In genomic region chr1:2863149-2863963, GRCh38 we compare ENCODE assay signal across 16 cellular contexts.
DNase-seq lines count a peak whose midpoint lies in the region; ATAC-seq and TF ChIP-seq lines count a peak whose summit lies in the region.
"Had no signal": no experiment of that assay in that cellular context is flagged by ENCODE, and none has a peak within 500 bp of the region (broad histone marks: within the 10 kb centered on the region; RNA-seq: fewer than 3 reads in every experiment).

No MANE protein-coding gene starts in this region.

- no peak overlapping the region for H3K4me3 ChIP-seq in right atrium auricular region
- H3K4me3 ChIP-seq in BLaER1: peak overlapping the region; percentile 18; the same call in 1 of the 2 replicates
- no peak overlapping the region for H3K4me3 ChIP-seq in lower lobe of right lung
- no peak overlapping the region for H3K4me3 ChIP-seq in Peyer's patch
- no peak overlapping the region for H3K4me3 ChIP-seq in lower leg skin (ENCODE audit: low read depth, poor library complexity, severe bottlenecking)
- H3K4me3 ChIP-seq: GM12878, GM23248 had no signal

- intact Hi-C loops in Right ventricle myocardium inferior (cut with DNase I) (no loop called here), lower lobe of right lung (cut with DNase I) (no loop called here), lower leg skin (cut with DNase I; ENCODE audit: low total_unique reads) (no loop called here)

- 34 to 48% methylated on average over 20 of the region's 24 CpGs for WGBS in lower leg skin, 2 donors

- TF ChIP-seq CTCF in right atrium auricular region (IDR thresholded peaks at IDR 0.05) (no peak), lower lobe of right lung (IDR thresholded peaks at IDR 0.05) (no peak), Peyer's patch (IDR thresholded peaks at IDR 0.05) (no peak), lower leg skin (IDR thresholded peaks at IDR 0.05) (no peak)

- H3K9me3 ChIP-seq in right atrium auricular region (no peaks in the 10 kb centered on the region), BLaER1 (peaks cover 5% of the 10 kb centered on the region; the same call in 1 of the 2 replicates), lower lobe of right lung (no peaks in the 10 kb centered on the region), Peyer's patch (no peaks in the 10 kb centered on the region)

- H3K36me3 ChIP-seq in right atrium auricular region: no peaks in the 10 kb centered on the region
- no peaks in the 10 kb centered on the region for H3K36me3 ChIP-seq in BLaER1
- no peaks in the 10 kb centered on the region for H3K36me3 ChIP-seq in lower lobe of right lung
- no peaks in the 10 kb centered on the region for H3K36me3 ChIP-seq in Peyer's patch

- no peak overlapping the region for H3K27ac ChIP-seq in right atrium auricular region
- H3K27ac ChIP-seq in BLaER1: peak overlapping the region; percentile 41; the same call in 1 of the 2 replicates
- no peak overlapping the region for H3K27ac ChIP-seq in lower lobe of right lung
- H3K27ac ChIP-seq in Peyer's patch: no peak overlapping the region
- H3K27ac ChIP-seq: GM23248 had no signal

- H3K4me2 ChIP-seq in BLaER1: peak overlapping the region; percentile 91

- H3K27me3 ChIP-seq in right atrium auricular region (peaks cover 2 to 5% of the 10 kb centered on the region in 2 donors), BLaER1 (peaks cover 49% of the 10 kb centered on the region), lower lobe of right lung (ENCODE audit: low read depth) (peaks cover 49% of the 10 kb centered on the region), Peyer's patch (no peaks in the 10 kb centered on the region)

- H4K20me1 ChIP-seq in BLaER1: no peaks in the 10 kb centered on the region; the same call in 1 of the 2 replicates

- ATAC-seq in Right ventricle myocardium inferior (no peak), lower lobe of right lung (peak in 1 of 2 donors; percentile 5), HG03432 (IDR thresholded peaks at IDR 0.05; ENCODE audit: unreplicated experiment) (no peak)
- ATAC-seq: GM12878, HCT116 had no signal

- DNase-seq in Right ventricle myocardium inferior (ENCODE audit: missing footprints): peak; percentile 22
- no peak for DNase-seq in right atrium auricular region (ENCODE audit: low spot score)
- peak; percentile 61 for DNase-seq in UCSD-AML1 (lab: John Stamatoyannopoulos, UW; ENCODE audit: unreplicated experiment)
- DNase-seq in lower lobe of right lung: peak; percentile 26
- no peak for DNase-seq in Peyer's patch
- no peak for DNase-seq in lower leg skin (ENCODE audit: low spot score in 2 of 2)
- DNase-seq: 8988T; AML-193; C1 segment of cervical spinal cord; CD4-positive, alpha-beta T cell; DMS79; GM23248 had no signal

- 0 out of 2 replicates have a peak overlapping the region, but pooled peaks have one; percentile 48 for H3K9ac ChIP-seq in BLaER1
- H3K9ac ChIP-seq: GM23248 had no signal

- no peak for TF ChIP-seq POLR2A in Peyer's patch (IDR thresholded peaks at IDR 0.05)
- TF ChIP-seq POLR2A in lower leg skin (IDR thresholded peaks at IDR 0.05): no peak

- no peaks in the 10 kb centered on the region for H3K4me1 ChIP-seq in right atrium auricular region
- peaks cover 47% of the 10 kb centered on the region for H3K4me1 ChIP-seq in BLaER1
- no peaks in the 10 kb centered on the region for H3K4me1 ChIP-seq in lower lobe of right lung
- no peaks in the 10 kb centered on the region for H3K4me1 ChIP-seq in Peyer's patch

Comparison
In these comparisons a context has a peak if more than half of its experiments do, and no peak if none do; other contexts are left out.
1. DNase-seq: peak in Right ventricle myocardium inferior (single experiment), UCSD-AML1 (single experiment) and lower lobe of right lung (single experiment); none in right atrium auricular region (single experiment), Peyer's patch (0 of 3) and lower leg skin (0 of 2).